1 cellular context compared by ENCODE assay signal in genomic region chr1:7293702-7294630, GRCh38.
TF ChIP-seq lines count a peak whose summit lies in the region.

No MANE protein-coding gene starts in this region.

TF ChIP-seq in GM23338, 12 proteins besides CTCF, POLR2A, EP300 and RAD21 (continued from another document):
- TF ChIP-seq, protein P1, sequence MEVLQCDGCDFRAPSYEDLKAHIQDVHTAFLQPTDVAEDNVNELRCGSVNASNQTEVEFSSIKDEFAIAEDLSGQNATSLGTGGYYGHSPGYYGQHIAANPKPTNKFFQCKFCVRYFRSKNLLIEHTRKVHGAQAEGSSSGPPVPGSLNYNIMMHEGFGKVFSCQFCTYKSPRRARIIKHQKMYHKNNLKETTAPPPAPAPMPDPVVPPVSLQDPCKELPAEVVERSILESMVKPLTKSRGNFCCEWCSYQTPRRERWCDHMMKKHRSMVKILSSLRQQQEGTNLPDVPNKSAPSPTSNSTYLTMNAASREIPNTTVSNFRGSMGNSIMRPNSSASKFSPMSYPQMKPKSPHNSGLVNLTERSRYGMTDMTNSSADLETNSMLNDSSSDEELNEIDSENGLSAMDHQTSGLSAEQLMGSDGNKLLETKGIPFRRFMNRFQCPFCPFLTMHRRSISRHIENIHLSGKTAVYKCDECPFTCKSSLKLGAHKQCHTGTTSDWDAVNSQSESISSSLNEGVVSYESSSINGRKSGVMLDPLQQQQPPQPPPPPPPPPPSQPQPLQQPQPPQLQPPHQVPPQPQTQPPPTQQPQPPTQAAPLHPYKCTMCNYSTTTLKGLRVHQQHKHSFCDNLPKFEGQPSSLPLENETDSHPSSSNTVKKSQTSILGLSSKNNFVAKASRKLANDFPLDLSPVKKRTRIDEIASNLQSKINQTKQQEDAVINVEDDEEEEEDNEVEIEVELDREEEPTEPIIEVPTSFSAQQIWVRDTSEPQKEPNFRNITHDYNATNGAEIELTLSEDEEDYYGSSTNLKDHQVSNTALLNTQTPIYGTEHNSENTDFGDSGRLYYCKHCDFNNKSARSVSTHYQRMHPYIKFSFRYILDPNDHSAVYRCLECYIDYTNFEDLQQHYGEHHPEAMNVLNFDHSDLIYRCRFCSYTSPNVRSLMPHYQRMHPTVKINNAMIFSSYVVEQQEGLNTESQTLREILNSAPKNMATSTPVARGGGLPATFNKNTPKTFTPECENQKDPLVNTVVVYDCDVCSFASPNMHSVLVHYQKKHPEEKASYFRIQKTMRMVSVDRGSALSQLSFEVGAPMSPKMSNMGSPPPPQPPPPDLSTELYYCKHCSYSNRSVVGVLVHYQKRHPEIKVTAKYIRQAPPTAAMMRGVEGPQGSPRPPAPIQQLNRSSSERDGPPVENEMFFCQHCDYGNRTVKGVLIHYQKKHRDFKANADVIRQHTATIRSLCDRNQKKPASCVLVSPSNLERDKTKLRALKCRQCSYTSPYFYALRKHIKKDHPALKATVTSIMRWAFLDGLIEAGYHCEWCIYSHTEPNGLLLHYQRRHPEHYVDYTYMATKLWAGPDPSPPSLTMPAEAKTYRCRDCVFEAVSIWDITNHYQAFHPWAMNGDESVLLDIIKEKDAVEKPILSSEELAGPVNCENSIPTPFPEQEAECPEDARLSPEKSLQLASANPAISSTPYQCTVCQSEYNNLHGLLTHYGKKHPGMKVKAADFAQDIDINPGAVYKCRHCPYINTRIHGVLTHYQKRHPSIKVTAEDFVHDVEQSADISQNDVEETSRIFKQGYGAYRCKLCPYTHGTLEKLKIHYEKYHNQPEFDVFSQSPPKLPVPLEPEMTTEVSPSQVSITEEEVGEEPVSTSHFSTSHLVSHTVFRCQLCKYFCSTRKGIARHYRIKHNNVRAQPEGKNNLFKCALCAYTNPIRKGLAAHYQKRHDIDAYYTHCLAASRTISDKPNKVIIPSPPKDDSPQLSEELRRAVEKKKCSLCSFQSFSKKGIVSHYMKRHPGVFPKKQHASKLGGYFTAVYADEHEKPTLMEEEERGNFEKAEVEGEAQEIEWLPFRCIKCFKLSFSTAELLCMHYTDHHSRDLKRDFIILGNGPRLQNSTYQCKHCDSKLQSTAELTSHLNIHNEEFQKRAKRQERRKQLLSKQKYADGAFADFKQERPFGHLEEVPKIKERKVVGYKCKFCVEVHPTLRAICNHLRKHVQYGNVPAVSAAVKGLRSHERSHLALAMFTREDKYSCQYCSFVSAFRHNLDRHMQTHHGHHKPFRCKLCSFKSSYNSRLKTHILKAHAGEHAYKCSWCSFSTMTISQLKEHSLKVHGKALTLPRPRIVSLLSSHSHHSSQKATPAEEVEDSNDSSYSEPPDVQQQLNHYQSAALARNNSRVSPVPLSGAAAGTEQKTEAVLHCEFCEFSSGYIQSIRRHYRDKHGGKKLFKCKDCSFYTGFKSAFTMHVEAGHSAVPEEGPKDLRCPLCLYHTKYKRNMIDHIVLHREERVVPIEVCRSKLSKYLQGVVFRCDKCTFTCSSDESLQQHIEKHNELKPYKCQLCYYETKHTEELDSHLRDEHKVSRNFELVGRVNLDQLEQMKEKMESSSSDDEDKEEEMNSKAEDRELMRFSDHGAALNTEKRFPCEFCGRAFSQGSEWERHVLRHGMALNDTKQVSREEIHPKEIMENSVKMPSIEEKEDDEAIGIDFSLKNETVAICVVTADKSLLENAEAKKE (CRISPR knock-in tag; IDR thresholded peaks at IDR 0.05): no peak
- no peak for TF ChIP-seq ZNF331 (CRISPR knock-in tag; IDR thresholded peaks at IDR 0.05; ENCODE audit: low read depth)
- no peak for TF ChIP-seq CREB1 (CRISPR knock-in tag; IDR thresholded peaks at IDR 0.05; ENCODE audit: low read depth)
- no peak for TF ChIP-seq POLR2AphosphoS5 (IDR thresholded peaks at IDR 0.05; ENCODE audit: low read depth)
- TF ChIP-seq NANOG (IDR thresholded peaks at IDR 0.05; ENCODE audit: borderline replicate concordance): no peak
